In genomic region chr16:87463722-87464690, GRCh38 we compare ENCODE assay signal across 1 cellular context.
TF ChIP-seq lines count a peak whose summit lies in the region.

No MANE protein-coding gene starts in this region.

TF ChIP-seq in HEK293, 187 proteins besides CTCF, POLR2A, EP300 and RAD21 (continued from another document):
- TF ChIP-seq ZNF362 (tag by site-specific recombination; IDR thresholded peaks at IDR 0.05) (no peak), ZSCAN16 (tag by site-specific recombination; IDR thresholded peaks at IDR 0.05) (no peak)
TF ChIP-seq in HEK293: peak in this region for 0.
